Comparison of ENCODE assay signal across 1 cellular context in the genomic region with DNA sequence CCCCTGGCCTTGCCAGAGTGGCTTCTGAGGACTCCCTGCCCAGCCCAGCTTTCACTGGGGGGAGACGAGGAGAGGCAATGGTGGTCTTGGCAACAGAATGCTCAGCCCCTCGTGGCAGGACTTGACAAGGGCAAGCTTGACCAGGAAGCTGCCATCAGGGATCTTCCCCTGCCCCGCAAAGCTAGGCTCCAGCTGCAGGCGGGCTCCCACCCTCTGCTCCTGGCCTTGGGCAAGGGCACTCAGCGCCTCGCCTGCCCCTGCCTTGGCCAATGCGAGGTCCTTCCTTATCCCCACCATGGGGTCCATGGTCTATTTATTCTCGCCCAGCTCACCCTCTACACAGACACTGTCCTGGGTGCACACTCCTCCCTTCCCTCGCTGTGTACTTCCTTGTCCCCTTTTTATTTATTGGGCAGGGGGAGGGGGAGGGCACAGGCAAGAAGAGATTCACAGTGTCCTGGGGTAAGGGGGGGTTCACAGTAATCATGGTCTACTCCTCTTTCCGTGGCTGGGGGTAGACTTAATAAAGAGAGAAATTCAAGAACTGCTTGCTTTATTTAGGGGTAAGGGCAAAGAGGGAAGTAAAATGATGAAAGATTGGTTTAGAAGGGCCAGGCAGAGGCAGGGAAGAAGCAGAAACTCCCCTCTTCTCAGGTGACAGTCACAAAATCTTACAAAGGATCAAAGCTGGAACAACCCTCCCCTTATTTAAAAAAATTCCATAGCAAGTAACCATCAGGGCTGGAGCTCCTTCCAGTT.
TF ChIP-seq lines count a peak whose summit lies in the region.

No MANE protein-coding gene starts in this region.

TF ChIP-seq in HepG2, 621 proteins besides CTCF, POLR2A, EP300 and RAD21 (continued from another document):
- TF ChIP-seq, protein P1, sequence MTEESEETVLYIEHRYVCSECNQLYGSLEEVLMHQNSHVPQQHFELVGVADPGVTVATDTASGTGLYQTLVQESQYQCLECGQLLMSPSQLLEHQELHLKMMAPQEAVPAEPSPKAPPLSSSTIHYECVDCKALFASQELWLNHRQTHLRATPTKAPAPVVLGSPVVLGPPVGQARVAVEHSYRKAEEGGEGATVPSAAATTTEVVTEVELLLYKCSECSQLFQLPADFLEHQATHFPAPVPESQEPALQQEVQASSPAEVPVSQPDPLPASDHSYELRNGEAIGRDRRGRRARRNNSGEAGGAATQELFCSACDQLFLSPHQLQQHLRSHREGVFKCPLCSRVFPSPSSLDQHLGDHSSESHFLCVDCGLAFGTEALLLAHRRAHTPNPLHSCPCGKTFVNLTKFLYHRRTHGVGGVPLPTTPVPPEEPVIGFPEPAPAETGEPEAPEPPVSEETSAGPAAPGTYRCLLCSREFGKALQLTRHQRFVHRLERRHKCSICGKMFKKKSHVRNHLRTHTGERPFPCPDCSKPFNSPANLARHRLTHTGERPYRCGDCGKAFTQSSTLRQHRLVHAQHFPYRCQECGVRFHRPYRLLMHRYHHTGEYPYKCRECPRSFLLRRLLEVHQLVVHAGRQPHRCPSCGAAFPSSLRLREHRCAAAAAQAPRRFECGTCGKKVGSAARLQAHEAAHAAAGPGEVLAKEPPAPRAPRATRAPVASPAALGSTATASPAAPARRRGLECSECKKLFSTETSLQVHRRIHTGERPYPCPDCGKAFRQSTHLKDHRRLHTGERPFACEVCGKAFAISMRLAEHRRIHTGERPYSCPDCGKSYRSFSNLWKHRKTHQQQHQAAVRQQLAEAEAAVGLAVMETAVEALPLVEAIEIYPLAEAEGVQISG (CRISPR knock-in tag; IDR thresholded peaks at IDR 0.05) = no peak
- TF ChIP-seq GABPB1 (CRISPR knock-in tag; IDR thresholded peaks at IDR 0.05) (no peak), SP2 (CRISPR knock-in tag; IDR thresholded peaks at IDR 0.05) (0 out of 2 replicates have a peak, but pooled peaks have one; percentile 20), SP5 (CRISPR knock-in tag; IDR thresholded peaks at IDR 0.05; ENCODE audit: borderline replicate concordance, low read depth) (no peak), TMF1 (CRISPR knock-in tag; IDR thresholded peaks at IDR 0.05; ENCODE audit: low read depth) (no peak), EZH2 (conservative IDR thresholded peaks at IDR 0.05; ENCODE audit: low read depth, low read length) (no peak), ZNF354B (CRISPR knock-in tag; IDR thresholded peaks at IDR 0.05) (no peak), GPN1 (CRISPR knock-in tag; IDR thresholded peaks at IDR 0.05; ENCODE audit: borderline replicate concordance) (no peak), ZNF75D (CRISPR knock-in tag; IDR thresholded peaks at IDR 0.05; ENCODE audit: borderline replicate concordance) (no peak), ZNF678 (CRISPR knock-in tag; IDR thresholded peaks at IDR 0.05) (no peak), ZNF607 (CRISPR knock-in tag; IDR thresholded peaks at IDR 0.05; ENCODE audit: borderline replicate concordance) (peak; percentile 35; the same call in 1 of the 2 replicates), SYNCRIP (IDR thresholded peaks at IDR 0.05; ENCODE audit: insufficient read depth, low read depth, low read length) (no peak), ZBTB3 (CRISPR knock-in tag; IDR thresholded peaks at IDR 0.05; ENCODE audit: borderline replicate concordance, low read depth) (0 out of 2 replicates have a peak, but pooled peaks have one; percentile 12), ZNF17 (CRISPR knock-in tag; IDR thresholded peaks at IDR 0.05) (no peak), ZNF343 (CRISPR knock-in tag; IDR thresholded peaks at IDR 0.05) (0 out of 2 replicates have a peak, but pooled peaks have one; percentile 3), ZMAT3 (CRISPR knock-in tag; conservative IDR thresholded peaks at IDR 0.05) (no peak)
- TF ChIP-seq, protein P2, sequence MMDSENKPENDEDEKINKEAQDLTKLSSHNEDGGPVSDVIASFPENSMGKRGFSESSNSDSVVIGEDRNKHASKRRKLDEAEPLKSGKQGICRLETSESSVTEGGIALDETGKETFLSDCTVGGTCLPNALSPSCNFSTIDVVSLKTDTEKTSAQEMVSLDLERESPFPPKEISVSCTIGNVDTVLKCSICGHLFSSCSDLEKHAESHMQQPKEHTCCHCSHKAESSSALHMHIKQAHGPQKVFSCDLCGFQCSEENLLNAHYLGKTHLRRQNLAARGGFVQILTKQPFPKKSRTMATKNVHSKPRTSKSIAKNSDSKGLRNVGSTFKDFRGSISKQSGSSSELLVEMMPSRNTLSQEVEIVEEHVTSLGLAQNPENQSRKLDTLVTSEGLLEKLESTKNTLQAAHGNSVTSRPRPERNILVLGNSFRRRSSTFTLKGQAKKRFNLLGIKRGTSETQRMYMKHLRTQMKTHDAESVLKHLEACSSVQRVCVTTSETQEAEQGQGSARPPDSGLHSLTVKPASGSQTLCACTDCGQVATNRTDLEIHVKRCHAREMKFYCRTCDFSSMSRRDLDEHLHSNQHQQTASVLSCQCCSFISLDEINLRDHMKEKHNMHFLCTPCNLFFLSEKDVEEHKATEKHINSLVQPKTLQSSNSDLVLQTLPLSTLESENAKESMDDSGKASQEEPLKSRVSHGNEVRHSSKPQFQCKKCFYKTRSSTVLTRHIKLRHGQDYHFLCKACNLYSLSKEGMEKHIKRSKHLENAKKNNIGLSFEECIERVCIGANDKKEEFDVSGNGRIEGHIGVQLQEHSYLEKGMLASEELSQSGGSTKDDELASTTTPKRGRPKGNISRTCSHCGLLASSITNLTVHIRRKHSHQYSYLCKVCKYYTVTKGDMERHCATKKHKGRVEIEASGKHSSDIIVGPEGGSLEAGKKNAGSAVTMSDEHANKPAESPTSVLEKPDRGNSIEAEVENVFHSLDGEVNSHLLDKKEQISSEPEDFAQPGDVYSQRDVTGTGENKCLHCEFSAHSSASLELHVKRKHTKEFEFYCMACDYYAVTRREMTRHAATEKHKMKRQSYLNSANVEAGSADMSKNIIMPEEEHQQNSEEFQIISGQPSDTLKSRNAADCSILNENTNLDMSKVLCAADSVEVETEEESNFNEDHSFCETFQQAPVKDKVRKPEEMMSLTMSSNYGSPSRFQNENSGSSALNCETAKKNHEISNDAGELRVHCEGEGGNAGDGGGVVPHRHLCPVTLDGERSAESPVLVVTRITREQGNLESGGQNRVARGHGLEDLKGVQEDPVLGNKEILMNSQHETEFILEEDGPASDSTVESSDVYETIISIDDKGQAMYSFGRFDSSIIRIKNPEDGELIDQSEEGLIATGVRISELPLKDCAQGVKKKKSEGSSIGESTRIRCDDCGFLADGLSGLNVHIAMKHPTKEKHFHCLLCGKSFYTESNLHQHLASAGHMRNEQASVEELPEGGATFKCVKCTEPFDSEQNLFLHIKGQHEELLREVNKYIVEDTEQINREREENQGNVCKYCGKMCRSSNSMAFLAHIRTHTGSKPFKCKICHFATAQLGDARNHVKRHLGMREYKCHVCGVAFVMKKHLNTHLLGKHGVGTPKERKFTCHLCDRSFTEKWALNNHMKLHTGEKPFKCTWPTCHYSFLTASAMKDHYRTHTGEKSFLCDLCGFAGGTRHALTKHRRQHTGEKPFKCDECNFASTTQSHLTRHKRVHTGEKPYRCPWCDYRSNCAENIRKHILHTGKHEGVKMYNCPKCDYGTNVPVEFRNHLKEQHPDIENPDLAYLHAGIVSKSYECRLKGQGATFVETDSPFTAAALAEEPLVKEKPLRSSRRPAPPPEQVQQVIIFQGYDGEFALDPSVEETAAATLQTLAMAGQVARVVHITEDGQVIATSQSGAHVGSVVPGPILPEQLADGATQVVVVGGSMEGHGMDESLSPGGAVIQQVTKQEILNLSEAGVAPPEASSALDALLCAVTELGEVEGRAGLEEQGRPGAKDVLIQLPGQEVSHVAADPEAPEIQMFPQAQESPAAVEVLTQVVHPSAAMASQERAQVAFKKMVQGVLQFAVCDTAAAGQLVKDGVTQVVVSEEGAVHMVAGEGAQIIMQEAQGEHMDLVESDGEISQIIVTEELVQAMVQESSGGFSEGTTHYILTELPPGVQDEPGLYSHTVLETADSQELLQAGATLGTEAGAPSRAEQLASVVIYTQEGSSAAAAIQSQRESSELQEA (CRISPR knock-in tag; IDR thresholded peaks at IDR 0.05; ENCODE audit: not compliant biosample characterization) = no peak
- TF ChIP-seq, protein P3, sequence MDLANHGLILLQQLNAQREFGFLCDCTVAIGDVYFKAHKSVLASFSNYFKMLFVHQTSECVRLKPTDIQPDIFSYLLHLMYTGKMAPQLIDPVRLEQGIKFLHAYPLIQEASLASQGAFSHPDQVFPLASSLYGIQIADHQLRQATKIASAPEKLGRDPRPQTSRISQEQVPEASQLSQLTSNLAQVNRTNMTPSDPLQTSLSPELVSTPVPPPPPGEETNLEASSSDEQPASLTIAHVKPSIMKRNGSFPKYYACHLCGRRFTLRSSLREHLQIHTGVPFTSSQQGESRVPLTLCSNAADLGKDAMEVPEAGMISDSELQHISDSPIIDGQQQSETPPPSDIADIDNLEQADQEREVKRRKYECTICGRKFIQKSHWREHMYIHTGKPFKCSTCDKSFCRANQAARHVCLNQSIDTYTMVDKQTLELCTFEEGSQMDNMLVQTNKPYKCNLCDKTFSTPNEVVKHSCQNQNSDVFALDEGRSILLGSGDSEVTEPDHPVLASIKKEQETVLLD (CRISPR knock-in tag; IDR thresholded peaks at IDR 0.05; ENCODE audit: low read depth) = no peak
